In the genomic region with DNA sequence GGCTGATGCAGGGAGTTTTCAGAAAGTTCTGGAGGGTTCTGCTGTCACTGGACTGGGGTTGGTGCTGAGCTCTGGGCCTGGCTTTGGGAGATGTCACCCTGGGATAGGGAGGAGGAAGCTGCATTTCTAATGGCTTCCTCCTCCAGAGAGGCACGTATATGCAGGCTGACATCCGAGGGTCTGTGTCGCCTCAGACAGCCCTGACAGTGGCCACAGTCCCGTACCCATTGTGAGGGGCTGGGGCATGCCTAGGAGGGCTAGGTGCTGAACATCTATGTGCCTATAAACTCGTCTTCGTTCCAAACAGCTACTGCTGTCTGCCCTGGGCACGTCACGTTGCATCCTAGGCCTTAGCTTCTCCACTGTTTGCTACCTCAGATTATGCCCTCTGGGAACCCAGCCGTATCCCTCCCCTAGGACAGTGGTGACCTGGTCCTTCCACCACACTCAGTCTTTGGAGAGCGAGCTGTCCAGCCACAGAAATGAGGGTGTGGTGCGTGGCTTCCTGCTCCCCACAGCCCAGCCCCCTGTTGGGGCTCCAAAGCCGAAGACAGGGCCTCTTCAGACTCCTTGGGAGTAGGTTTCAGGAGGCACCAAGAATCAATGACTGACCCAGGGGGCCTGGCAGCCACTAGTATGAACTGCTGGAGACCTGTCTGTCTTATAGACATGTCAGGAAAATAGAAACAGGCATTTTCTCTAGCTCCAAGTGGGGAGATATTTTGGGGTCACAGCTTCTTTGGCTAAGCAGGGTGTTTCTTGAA, we compare ENCODE assay signal across 15 cellular contexts. TPM values are rescaled to one million over a fixed set of nuclear protein-coding genes. Genes with fewer than 3 reads are reported as not detected.
"Had no signal": no experiment of that assay in that cellular context is flagged by ENCODE, and none has a peak within 500 bp of the region (broad histone marks: within the 10 kb centered on the region; RNA-seq: fewer than 3 reads in every experiment).

No MANE protein-coding gene starts in this region.

- H3K27me3 Mint-ChIP-seq: activated B cell treated with CpG ODN at 0.5 μM for 24 hours; activated naive CD8-positive, alpha-beta T cell had no signal

- H3K27ac ChIP-seq: dorsolateral prefrontal cortex, foreskin keratinocyte, left lung, parathyroid adenoma, SK-N-MC, skin epidermis had no signal

- H3K9me3 ChIP-seq: esophagus muscularis mucosa, left lung, upper lobe of left lung had no signal

- H3K4me3 ChIP-seq: dorsolateral prefrontal cortex, esophagus muscularis mucosa, left lung, SK-N-MC, skin epidermis, upper lobe of left lung had no signal

- H3K27ac Mint-ChIP-seq: activated B cell treated with CpG ODN at 0.5 μM for 24 hours; activated naive CD8-positive, alpha-beta T cell; T-helper 1 cell treated with Interleukin-12 subunit alpha and Interleukin-12 subunit beta and Interleukin-4 antibody, amounts not matched to agents 30 μg/mL and 1 μg/mL, for 36 hours had no signal

- H3K27me3 ChIP-seq: dorsolateral prefrontal cortex, esophagus muscularis mucosa, foreskin keratinocyte, upper lobe of left lung had no signal

- ATAC-seq: foreskin keratinocyte, left lung had no signal

- H3K9me3 Mint-ChIP-seq: activated B cell treated with CpG ODN at 0.5 μM for 24 hours; T-helper 1 cell treated with Interleukin-12 subunit alpha and Interleukin-12 subunit beta and Interleukin-4 antibody, amounts not matched to agents 30 μg/mL and 1 μg/mL, for 36 hours had no signal

- H3K4me3 Mint-ChIP-seq: activated B cell treated with CpG ODN at 0.5 μM for 24 hours; activated naive CD8-positive, alpha-beta T cell; T-helper 1 cell treated with Interleukin-12 subunit alpha and Interleukin-12 subunit beta and Interleukin-4 antibody, amounts not matched to agents 30 μg/mL and 1 μg/mL, for 36 hours had no signal

- H3K36me3 Mint-ChIP-seq: activated naive CD8-positive, alpha-beta T cell had no signal

- H3K4me1 Mint-ChIP-seq: activated B cell treated with CpG ODN at 0.5 μM for 24 hours had no signal

- DNase-seq: activated B cell treated with CpG ODN at 0.5 μM for 24 hours; activated gamma-delta T cell; activated T-cell treated with anti-CD3 and anti-CD28 coated beads, Interleukin-2, amount 50 U/mL, for 1 hour; dorsolateral prefrontal cortex; foreskin keratinocyte; left lung; mesendoderm; retina; upper lobe of left lung had no signal

RNA-seq across cellular contexts. Expression of a gene that starts 26.4 kb away (rescaled TPM):
- total RNA-seq: activated B cell treated with CpG ODN at 0.5 μM for 24 hours had no signal

RNA-seq across cellular contexts. Expression of a gene that starts 46.4 kb away (rescaled TPM):
- total RNA-seq: activated B cell treated with CpG ODN at 0.5 μM for 24 hours, foreskin keratinocyte had no signal
- polyA plus RNA-seq: foreskin keratinocyte had no signal
